Comparison of ENCODE assay signal across 11 cellular contexts in genomic region chr6:16305246-16305725, GRCh38.
DNase-seq lines count a peak whose midpoint lies in the region; ATAC-seq, FAIRE-seq and TF ChIP-seq lines count a peak whose summit lies in the region.
"Had no signal": no experiment of that assay in that cellular context is flagged by ENCODE, and none has a peak within 500 bp of the region (broad histone marks: within the 10 kb centered on the region; RNA-seq: fewer than 3 reads in every experiment).

No MANE protein-coding gene starts in this region.

- H3K56ac ChIP-seq in mesendoderm (ENCODE audit: low read length), result no peak overlapping the region

- no peak overlapping the region for H3K4me3 ChIP-seq in mesendoderm (ENCODE audit: low read length)
- H3K4me3 ChIP-seq: heart left ventricle had no signal

- no peak overlapping the region for H4K5ac ChIP-seq in mesendoderm (ENCODE audit: low read length)

- no peak for FAIRE-seq in H54 (lab: Jason Lieb, UNC)

- peaks cover 4% of the 10 kb centered on the region for H3K36me3 Mint-ChIP-seq in memory B cell

- H3K79me1 ChIP-seq in mesendoderm (ENCODE audit: low read length), result no peaks in the 10 kb centered on the region

- peak overlapping the region; percentile 93 for H3K4me3 Mint-ChIP-seq in memory B cell

- no peak overlapping the region for H2BK5ac ChIP-seq in mesendoderm (ENCODE audit: low read length)

- no peaks in the 10 kb centered on the region for H3K79me2 ChIP-seq in mesendoderm (ENCODE audit: control insufficient read depth, insufficient read depth, low read length)

- H3K27ac Mint-ChIP-seq in memory B cell, result peak overlapping the region; percentile 76

- H3K27me3 Mint-ChIP-seq in memory B cell, result no peaks in the 10 kb centered on the region

- no peak overlapping the region for H3K4me2 ChIP-seq in mesendoderm (ENCODE audit: low read length)

- no peak for TF ChIP-seq POLR2A in H54 (IDR thresholded peaks at IDR 0.05; ENCODE audit: low read depth, low read length)

- H3K4ac ChIP-seq in mesendoderm (ENCODE audit: low read depth, low read length), result no peak overlapping the region

- peaks cover 14% of the 10 kb centered on the region for H3K4me1 Mint-ChIP-seq in memory B cell

- no peaks in the 10 kb centered on the region for H3K9me3 Mint-ChIP-seq in memory B cell

- H3K9ac ChIP-seq in mesendoderm (ENCODE audit: low read length), result no peak overlapping the region

- no peak overlapping the region for H3K18ac ChIP-seq in mesendoderm (ENCODE audit: low read length)

- no peak overlapping the region for H3K27ac ChIP-seq in mesendoderm (ENCODE audit: low read depth, low read length)
- H3K27ac ChIP-seq: heart left ventricle had no signal

- H3K23ac ChIP-seq in mesendoderm (ENCODE audit: low read length), result no peak overlapping the region

- no CpG with 5 or more reads among the region's 7 CpGs for WGBS in mesendoderm (ENCODE audit: extremely low coverage, insufficient coverage, low lambda C conversion rate)

- H3K4me1 ChIP-seq in mesendoderm (ENCODE audit: control insufficient read depth, low read depth, low read length), result peaks cover 3% of the 10 kb centered on the region

- H3K36me3 ChIP-seq in mesendoderm (ENCODE audit: control insufficient read depth, insufficient read depth, low read length), result no peaks in the 10 kb centered on the region

- DNase-seq in memory B cell (ENCODE audit: low spot score in 2 of 2) (peak; percentile 42 to 68), EL (no peak), mesendoderm (no peak), H54 (ENCODE audit: insufficient read length, low spot score) (no peak)
- DNase-seq in activated CD8-positive, alpha-beta memory T cell treated with anti-CD3 and anti-CD28 coated beads for 24 hours, result no peak
- DNase-seq: heart left ventricle, NCI-H1436 treated with DMSO at 0.1 percent for 48 hours, nucleus accumbens had no signal

- H4K8ac ChIP-seq in mesendoderm (ENCODE audit: low read depth, low read length), result no peak overlapping the region

- H2BK120ac ChIP-seq in mesendoderm (ENCODE audit: low read depth, low read length), result no peak overlapping the region

- H2AK5ac ChIP-seq in mesendoderm (ENCODE audit: low read length), result no peak overlapping the region

- no peak overlapping the region for H2BK15ac ChIP-seq in mesendoderm (replicated peaks; ENCODE audit: low read depth)

- ATAC-seq in GM18861 (IDR thresholded peaks at IDR 0.05; ENCODE audit: unreplicated experiment) (peak; percentile 64), GM21717 (IDR thresholded peaks at IDR 0.05; ENCODE audit: unreplicated experiment) (peak; percentile 87), HG03442 (IDR thresholded peaks at IDR 0.05; ENCODE audit: unreplicated experiment) (peak; percentile 81), memory B cell (ENCODE audit: low read depth) (peak; percentile 93)
- ATAC-seq: heart left ventricle had no signal

- H3K27me3 ChIP-seq in mesendoderm (ENCODE audit: insufficient read depth, low read length, poor library complexity), result no peaks in the 10 kb centered on the region
- H3K27me3 ChIP-seq: heart left ventricle had no signal

Comparison
In these comparisons a context has a peak if more than half of its experiments do, and no peak if none do; other contexts are left out.
1. DNase-seq: peak in memory B cell (2 of 2); none in activated CD8-positive, alpha-beta memory T cell treated with anti-CD3 and anti-CD28 coated beads for 24 hours (single experiment), EL (single experiment), mesendoderm (single experiment) and H54 (single experiment).
2. Peak in every context shown above with its lines, with median percentiles within 50 percentile points of each other: ATAC-seq.